In the genomic region with DNA sequence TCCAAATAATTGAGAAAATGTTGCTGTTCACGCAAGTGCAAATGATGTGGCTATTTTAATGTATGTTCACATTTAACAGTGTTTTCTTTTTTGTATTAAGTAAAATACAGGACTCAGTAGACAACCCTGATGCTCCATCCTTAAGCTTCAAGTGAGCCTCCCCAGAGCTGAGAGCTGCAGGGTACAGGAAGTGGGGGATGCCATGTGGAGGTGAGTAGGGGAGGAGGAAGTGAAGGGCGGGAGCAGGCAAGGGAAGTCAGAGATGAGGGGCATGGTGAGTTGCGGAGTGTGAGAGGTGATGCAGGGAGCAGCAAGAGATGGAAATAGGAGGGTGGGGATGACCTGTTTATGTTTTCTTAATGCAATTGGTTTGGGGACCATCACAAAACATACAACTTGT, we compare ENCODE assay signal across 1 cellular context.
TF ChIP-seq lines count a peak whose summit lies in the region.

No MANE protein-coding gene starts in this region.

TF ChIP-seq in HEK293, 187 proteins besides CTCF, POLR2A, EP300 and RAD21 (continued from another document):
- TF ChIP-seq, protein P1, sequence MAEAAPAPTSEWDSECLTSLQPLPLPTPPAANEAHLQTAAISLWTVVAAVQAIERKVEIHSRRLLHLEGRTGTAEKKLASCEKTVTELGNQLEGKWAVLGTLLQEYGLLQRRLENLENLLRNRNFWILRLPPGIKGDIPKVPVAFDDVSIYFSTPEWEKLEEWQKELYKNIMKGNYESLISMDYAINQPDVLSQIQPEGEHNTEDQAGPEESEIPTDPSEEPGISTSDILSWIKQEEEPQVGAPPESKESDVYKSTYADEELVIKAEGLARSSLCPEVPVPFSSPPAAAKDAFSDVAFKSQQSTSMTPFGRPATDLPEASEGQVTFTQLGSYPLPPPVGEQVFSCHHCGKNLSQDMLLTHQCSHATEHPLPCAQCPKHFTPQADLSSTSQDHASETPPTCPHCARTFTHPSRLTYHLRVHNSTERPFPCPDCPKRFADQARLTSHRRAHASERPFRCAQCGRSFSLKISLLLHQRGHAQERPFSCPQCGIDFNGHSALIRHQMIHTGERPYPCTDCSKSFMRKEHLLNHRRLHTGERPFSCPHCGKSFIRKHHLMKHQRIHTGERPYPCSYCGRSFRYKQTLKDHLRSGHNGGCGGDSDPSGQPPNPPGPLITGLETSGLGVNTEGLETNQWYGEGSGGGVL (tag by site-specific recombination; IDR thresholded peaks at IDR 0.05): 0 out of 2 replicates have a peak, but pooled peaks have one; percentile 39
- no peak for TF ChIP-seq ZNF416 (tag by site-specific recombination; IDR thresholded peaks at IDR 0.05)
- TF ChIP-seq ZNF133 (tag by site-specific recombination; IDR thresholded peaks at IDR 0.05): no peak
- TF ChIP-seq, protein P2, sequence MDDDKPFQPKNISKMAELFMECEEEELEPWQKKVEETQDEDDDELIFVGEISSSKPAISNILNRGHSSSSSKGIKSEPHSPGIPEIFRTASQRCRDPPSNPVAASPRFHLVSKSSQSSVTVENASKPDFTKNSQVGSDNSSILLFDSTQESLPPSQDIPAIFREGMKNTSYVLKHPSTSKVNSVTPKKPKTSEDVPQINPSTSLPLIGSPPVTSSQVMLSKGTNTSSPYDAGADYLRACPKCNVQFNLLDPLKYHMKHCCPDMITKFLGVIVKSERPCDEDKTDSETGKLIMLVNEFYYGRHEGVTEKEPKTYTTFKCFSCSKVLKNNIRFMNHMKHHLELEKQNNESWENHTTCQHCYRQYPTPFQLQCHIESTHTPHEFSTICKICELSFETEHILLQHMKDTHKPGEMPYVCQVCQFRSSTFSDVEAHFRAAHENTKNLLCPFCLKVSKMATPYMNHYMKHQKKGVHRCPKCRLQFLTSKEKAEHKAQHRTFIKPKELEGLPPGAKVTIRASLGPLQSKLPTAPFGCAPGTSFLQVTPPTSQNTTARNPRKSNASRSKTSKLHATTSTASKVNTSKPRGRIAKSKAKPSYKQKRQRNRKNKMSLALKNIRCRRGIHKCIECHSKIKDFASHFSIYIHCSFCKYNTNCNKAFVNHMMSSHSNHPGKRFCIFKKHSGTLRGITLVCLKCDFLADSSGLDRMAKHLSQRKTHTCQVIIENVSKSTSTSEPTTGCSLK (tag by site-specific recombination; IDR thresholded peaks at IDR 0.05): no peak
- TF ChIP-seq YY1 (tag by site-specific recombination; IDR thresholded peaks at IDR 0.05): no peak
- TF ChIP-seq ZNF677 (tag by site-specific recombination; IDR thresholded peaks at IDR 0.05): no peak
